Comparison of ENCODE assay signal across 10 cellular contexts in genomic region chr10:17075975-17076374, GRCh38. TPM values are rescaled to one million over a fixed set of nuclear protein-coding genes. Genes with fewer than 3 reads are reported as not detected.
DNase-seq lines count a peak whose midpoint lies in the region; ATAC-seq and TF ChIP-seq lines count a peak whose summit lies in the region.
"Had no signal": no experiment of that assay in that cellular context is flagged by ENCODE, and none has a peak within 500 bp of the region (broad histone marks: within the 10 kb centered on the region; RNA-seq: fewer than 3 reads in every experiment).

No MANE protein-coding gene starts in this region.

- H3K27me3 Mint-ChIP-seq in effector memory CD8-positive, alpha-beta T cell = no peaks in the 10 kb centered on the region
- H3K27me3 Mint-ChIP-seq in mesothelial cell of epicardium (ENCODE audit: low read depth) = no peaks in the 10 kb centered on the region
- H3K27me3 Mint-ChIP-seq in Caco-2 (ENCODE audit: insufficient read depth, unreplicated experiment) = no peaks in the 10 kb centered on the region

- no peak overlapping the region for H3K4me3 Mint-ChIP-seq in effector memory CD8-positive, alpha-beta T cell
- no peak overlapping the region for H3K4me3 Mint-ChIP-seq in mesothelial cell of epicardium
- no peak overlapping the region for H3K4me3 Mint-ChIP-seq in Caco-2 (ENCODE audit: unreplicated experiment)
- H3K4me3 Mint-ChIP-seq: activated T-helper 1 cell treated with anti-CD3 and anti-CD28 coated beads, Interleukin-12 subunit alpha, Interleukin-12 subunit beta, Interleukin-2, Interleukin-4 antibody, amounts not matched to agents 30 ng/mL and 10 ng/mL and 1 ng/mL, durations not matched to agents 14 hours and 24 hours and 36 hours had no signal

- H3K9me3 ChIP-seq in Panc1 (ENCODE audit: control insufficient read depth, insufficient read depth, low read depth, low read length) (peaks cover 8% of the 10 kb centered on the region; the same call in 1 of the 2 replicates), upper lobe of right lung (no peaks in the 10 kb centered on the region), Caco-2 (no peaks in the 10 kb centered on the region)

- H3K36me3 Mint-ChIP-seq in effector memory CD8-positive, alpha-beta T cell (ENCODE audit: insufficient read depth) = peaks cover 4% of the 10 kb centered on the region
- H3K36me3 Mint-ChIP-seq in mesothelial cell of epicardium = no peaks in the 10 kb centered on the region
- no peaks in the 10 kb centered on the region for H3K36me3 Mint-ChIP-seq in Caco-2 (ENCODE audit: insufficient read depth, unreplicated experiment)

- DNase-seq in Panc1 (ENCODE audit: low read depth, low spot score) = no peak
- no peak for DNase-seq in effector memory CD8-positive, alpha-beta T cell
- no peak for DNase-seq in mesothelial cell of epicardium (ENCODE audit: low spot score in 2 of 2, unreplicated experiment in 2 of 2)
- no peak for DNase-seq in upper lobe of right lung
- no peak for DNase-seq in HuH-7 (ENCODE audit: low spot score)
- no peak for DNase-seq in Caco-2
- DNase-seq: midbrain, SHP77 treated with DMSO at 0.1 percent for 48 hours had no signal

- peak overlapping the region; percentile 41 to 71 for H3K27ac Mint-ChIP-seq in effector memory CD8-positive, alpha-beta T cell
- H3K27ac Mint-ChIP-seq in mesothelial cell of epicardium (peak overlapping the region; percentile 82), Caco-2 (ENCODE audit: unreplicated experiment) (no peak overlapping the region)
- H3K27ac Mint-ChIP-seq: activated T-helper 1 cell treated with anti-CD3 and anti-CD28 coated beads, Interleukin-12 subunit alpha, Interleukin-12 subunit beta, Interleukin-2, Interleukin-4 antibody, amounts not matched to agents 30 ng/mL and 10 ng/mL and 1 ng/mL, durations not matched to agents 14 hours and 24 hours and 36 hours had no signal

- H3K27ac ChIP-seq in Panc1 (ENCODE audit: low read length) = peak overlapping the region; percentile 72; the same call in 1 of the 2 replicates
- H3K27ac ChIP-seq in upper lobe of right lung = peak overlapping the region; percentile 28

- H3K9me3 Mint-ChIP-seq in effector memory CD8-positive, alpha-beta T cell = no peaks in the 10 kb centered on the region
- H3K9me3 Mint-ChIP-seq in mesothelial cell of epicardium (no peaks in the 10 kb centered on the region), Caco-2 (ENCODE audit: unreplicated experiment) (no peaks in the 10 kb centered on the region)
- H3K9me3 Mint-ChIP-seq: activated T-helper 1 cell treated with anti-CD3 and anti-CD28 coated beads, Interleukin-12 subunit alpha, Interleukin-12 subunit beta, Interleukin-2, Interleukin-4 antibody, amounts not matched to agents 30 ng/mL and 10 ng/mL and 1 ng/mL, durations not matched to agents 14 hours and 24 hours and 36 hours had no signal

- in situ Hi-C loops in Panc1 (cut with HindIII; ENCODE audit: low pct_unique_long_range_greater_than_20kb, low sequenced_read_pairs) = no loop called here

- H3K4me1 ChIP-seq in Panc1 (ENCODE audit: control insufficient read depth, insufficient read depth, low read length) (peaks cover 4% of the 10 kb centered on the region; the same call in 1 of the 2 replicates), upper lobe of right lung (peaks cover 13% of the 10 kb centered on the region), Caco-2 (no peaks in the 10 kb centered on the region; the same call in 1 of the 2 replicates)

- ATAC-seq in Panc1 (no peak), upper lobe of right lung (no peak), HG03432 (IDR thresholded peaks at IDR 0.05; ENCODE audit: unreplicated experiment) (no peak)
- no peak for ATAC-seq in effector memory CD8-positive, alpha-beta T cell (replicated peaks)

- H3K4me3 ChIP-seq in Panc1 (ENCODE audit: low read depth in 2 of 2, low read length in 2 of 2) (no peak overlapping the region), upper lobe of right lung (no peak overlapping the region), Caco-2 (ENCODE audit: low read depth, low read length) (no peak overlapping the region)

- POLR2A ChIA-PET in Panc1 (lab: Charles Lee) (interaction anchor here (0.5 kb wide), 1 partner anchor 166 kb away, joined by 4 read pairs; no protein-coding TSS in a partner anchor), Caco-2 (lab: Charles Lee) (no interaction called here)

- CTCF ChIA-PET in Panc1 (lab: Charles Lee) (no interaction called here), Caco-2 (lab: Charles Lee) (no interaction called here)

- H3K36me3 ChIP-seq in Panc1 (ENCODE audit: control insufficient read depth, insufficient read depth, low read length) (no peaks in the 10 kb centered on the region), upper lobe of right lung (no peaks in the 10 kb centered on the region), Caco-2 (ENCODE audit: control insufficient read depth, insufficient read depth, low read length) (no peaks in the 10 kb centered on the region)

- intact Hi-C loops in Panc1 (cut with micrococcal nuclease; ENCODE audit: unreplicated experiment) = no loop called here
- intact Hi-C loops in upper lobe of right lung (cut with DNase I) = no loop called here
- intact Hi-C loops in Caco-2 (cut with micrococcal nuclease; ENCODE audit: unreplicated experiment) = no loop called here

- no TSS peak for BruUV-seq in Panc1 (replicated peaks; lab: Mats Ljungman, UMichigan)
- BruUV-seq in Caco-2 (replicated peaks; lab: Mats Ljungman, UMichigan) = no TSS peak

- TF ChIP-seq CTCF in Panc1 (IDR thresholded peaks at IDR 0.05) = no peak
- no peak for TF ChIP-seq CTCF in mesothelial cell of epicardium (IDR thresholded peaks at IDR 0.05; ENCODE audit: unreplicated experiment)
- no peak for TF ChIP-seq CTCF in upper lobe of right lung (IDR thresholded peaks at IDR 0.05)
- no peak for TF ChIP-seq CTCF in Caco-2 (IDR thresholded peaks at IDR 0.05; ENCODE audit: insufficient read depth in 1 of 2, low read depth in 1 of 2, low read length in 1 of 2, severe bottlenecking in 1 of 2, unreplicated experiment in 1 of 2)

- H3K27me3 ChIP-seq in Panc1 (ENCODE audit: control insufficient read depth, insufficient read depth, low read length) (no peaks in the 10 kb centered on the region), upper lobe of right lung (no peaks in the 10 kb centered on the region), Caco-2 (replicated peaks; ENCODE audit: control insufficient read depth, insufficient read depth, low read length) (no peaks in the 10 kb centered on the region)

- peaks cover 0 to 3% of the 10 kb centered on the region in 2 donors for H3K4me1 Mint-ChIP-seq in effector memory CD8-positive, alpha-beta T cell (ENCODE audit: low read depth in 2 of 2)
- H3K4me1 Mint-ChIP-seq in mesothelial cell of epicardium (peaks cover 25% of the 10 kb centered on the region), Caco-2 (ENCODE audit: low read depth, unreplicated experiment) (no peaks in the 10 kb centered on the region)

RNA-seq across cellular contexts. Expression of gene CUBN, which starts 53.6 kb away (rescaled TPM):
- total RNA-seq in Panc1 (2021; ENCODE audit: unreplicated experiment) (1.3 TPM), mesothelial cell of epicardium (0.90 to 1.8 TPM (median 1.5 TPM) in 3 replicates), upper lobe of right lung (1.3 TPM), Caco-2 (2022) (4.6 and 4.8 TPM in 2 replicates)
- polyA plus RNA-seq in Panc1 (2012; ENCODE audit: insufficient read length) = 1.5 TPM
